In the genomic region with DNA sequence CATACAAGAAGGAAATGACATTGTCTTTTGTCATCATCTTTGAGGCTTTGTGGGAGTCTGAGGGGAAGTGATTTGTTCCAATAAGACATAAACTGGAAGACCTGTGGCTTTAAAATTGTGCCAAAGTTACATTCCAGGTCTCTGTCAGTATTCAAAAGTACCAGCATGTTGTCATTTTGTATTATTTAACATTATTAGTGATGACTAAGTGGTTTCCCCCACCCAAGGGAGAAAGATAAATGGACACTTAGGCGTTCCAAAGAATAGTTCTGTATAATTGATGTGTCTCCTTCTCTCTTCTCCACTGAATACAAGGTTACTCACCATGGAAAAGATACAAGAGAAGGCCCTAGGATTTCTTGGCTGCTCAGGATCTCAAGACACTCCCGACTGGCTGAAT, we compare ENCODE assay signal across 1 cellular context.
TF ChIP-seq lines count a peak whose summit lies in the region.

No MANE protein-coding gene starts in this region.

TF ChIP-seq in WTC11, 78 proteins besides CTCF, POLR2A, EP300 and RAD21:
- TF ChIP-seq, protein P1, sequence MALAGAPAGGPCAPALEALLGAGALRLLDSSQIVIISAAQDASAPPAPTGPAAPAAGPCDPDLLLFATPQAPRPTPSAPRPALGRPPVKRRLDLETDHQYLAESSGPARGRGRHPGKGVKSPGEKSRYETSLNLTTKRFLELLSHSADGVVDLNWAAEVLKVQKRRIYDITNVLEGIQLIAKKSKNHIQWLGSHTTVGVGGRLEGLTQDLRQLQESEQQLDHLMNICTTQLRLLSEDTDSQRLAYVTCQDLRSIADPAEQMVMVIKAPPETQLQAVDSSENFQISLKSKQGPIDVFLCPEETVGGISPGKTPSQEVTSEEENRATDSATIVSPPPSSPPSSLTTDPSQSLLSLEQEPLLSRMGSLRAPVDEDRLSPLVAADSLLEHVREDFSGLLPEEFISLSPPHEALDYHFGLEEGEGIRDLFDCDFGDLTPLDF (CRISPR knock-in tag; IDR thresholded peaks at IDR 0.05) = no peak
- TF ChIP-seq SOX15 (CRISPR knock-in tag; IDR thresholded peaks at IDR 0.05) = no peak
- no peak for TF ChIP-seq ZBTB21 (CRISPR knock-in tag; IDR thresholded peaks at IDR 0.05; ENCODE audit: borderline replicate concordance)
- TF ChIP-seq, protein P2, sequence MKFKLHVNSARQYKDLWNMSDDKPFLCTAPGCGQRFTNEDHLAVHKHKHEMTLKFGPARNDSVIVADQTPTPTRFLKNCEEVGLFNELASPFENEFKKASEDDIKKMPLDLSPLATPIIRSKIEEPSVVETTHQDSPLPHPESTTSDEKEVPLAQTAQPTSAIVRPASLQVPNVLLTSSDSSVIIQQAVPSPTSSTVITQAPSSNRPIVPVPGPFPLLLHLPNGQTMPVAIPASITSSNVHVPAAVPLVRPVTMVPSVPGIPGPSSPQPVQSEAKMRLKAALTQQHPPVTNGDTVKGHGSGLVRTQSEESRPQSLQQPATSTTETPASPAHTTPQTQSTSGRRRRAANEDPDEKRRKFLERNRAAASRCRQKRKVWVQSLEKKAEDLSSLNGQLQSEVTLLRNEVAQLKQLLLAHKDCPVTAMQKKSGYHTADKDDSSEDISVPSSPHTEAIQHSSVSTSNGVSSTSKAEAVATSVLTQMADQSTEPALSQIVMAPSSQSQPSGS (CRISPR knock-in tag; IDR thresholded peaks at IDR 0.05; ENCODE audit: borderline replicate concordance, low read depth) = no peak
- TF ChIP-seq MYBL2 (CRISPR knock-in tag; IDR thresholded peaks at IDR 0.05) = no peak
- no peak for TF ChIP-seq TEAD4 (CRISPR knock-in tag; IDR thresholded peaks at IDR 0.05)
- TF ChIP-seq, protein P3, sequence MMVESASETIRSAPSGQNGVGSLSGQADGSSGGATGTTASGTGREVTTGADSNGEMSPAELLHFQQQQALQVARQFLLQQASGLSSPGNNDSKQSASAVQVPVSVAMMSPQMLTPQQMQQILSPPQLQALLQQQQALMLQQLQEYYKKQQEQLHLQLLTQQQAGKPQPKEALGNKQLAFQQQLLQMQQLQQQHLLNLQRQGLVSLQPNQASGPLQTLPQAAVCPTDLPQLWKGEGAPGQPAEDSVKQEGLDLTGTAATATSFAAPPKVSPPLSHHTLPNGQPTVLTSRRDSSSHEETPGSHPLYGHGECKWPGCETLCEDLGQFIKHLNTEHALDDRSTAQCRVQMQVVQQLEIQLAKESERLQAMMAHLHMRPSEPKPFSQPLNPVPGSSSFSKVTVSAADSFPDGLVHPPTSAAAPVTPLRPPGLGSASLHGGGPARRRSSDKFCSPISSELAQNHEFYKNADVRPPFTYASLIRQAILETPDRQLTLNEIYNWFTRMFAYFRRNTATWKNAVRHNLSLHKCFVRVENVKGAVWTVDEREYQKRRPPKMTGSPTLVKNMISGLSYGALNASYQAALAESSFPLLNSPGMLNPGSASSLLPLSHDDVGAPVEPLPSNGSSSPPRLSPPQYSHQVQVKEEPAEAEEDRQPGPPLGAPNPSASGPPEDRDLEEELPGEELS (CRISPR knock-in tag; IDR thresholded peaks at IDR 0.05) = no peak
- no peak for TF ChIP-seq KAT7 (CRISPR knock-in tag; IDR thresholded peaks at IDR 0.05; ENCODE audit: borderline replicate concordance)
- TF ChIP-seq JAZF1 (CRISPR knock-in tag; IDR thresholded peaks at IDR 0.05) = no peak
- no peak for TF ChIP-seq JUN (CRISPR knock-in tag; IDR thresholded peaks at IDR 0.05)
- no peak for TF ChIP-seq CBFB (CRISPR knock-in tag; IDR thresholded peaks at IDR 0.05; ENCODE audit: low read depth)
- TF ChIP-seq, protein P4, sequence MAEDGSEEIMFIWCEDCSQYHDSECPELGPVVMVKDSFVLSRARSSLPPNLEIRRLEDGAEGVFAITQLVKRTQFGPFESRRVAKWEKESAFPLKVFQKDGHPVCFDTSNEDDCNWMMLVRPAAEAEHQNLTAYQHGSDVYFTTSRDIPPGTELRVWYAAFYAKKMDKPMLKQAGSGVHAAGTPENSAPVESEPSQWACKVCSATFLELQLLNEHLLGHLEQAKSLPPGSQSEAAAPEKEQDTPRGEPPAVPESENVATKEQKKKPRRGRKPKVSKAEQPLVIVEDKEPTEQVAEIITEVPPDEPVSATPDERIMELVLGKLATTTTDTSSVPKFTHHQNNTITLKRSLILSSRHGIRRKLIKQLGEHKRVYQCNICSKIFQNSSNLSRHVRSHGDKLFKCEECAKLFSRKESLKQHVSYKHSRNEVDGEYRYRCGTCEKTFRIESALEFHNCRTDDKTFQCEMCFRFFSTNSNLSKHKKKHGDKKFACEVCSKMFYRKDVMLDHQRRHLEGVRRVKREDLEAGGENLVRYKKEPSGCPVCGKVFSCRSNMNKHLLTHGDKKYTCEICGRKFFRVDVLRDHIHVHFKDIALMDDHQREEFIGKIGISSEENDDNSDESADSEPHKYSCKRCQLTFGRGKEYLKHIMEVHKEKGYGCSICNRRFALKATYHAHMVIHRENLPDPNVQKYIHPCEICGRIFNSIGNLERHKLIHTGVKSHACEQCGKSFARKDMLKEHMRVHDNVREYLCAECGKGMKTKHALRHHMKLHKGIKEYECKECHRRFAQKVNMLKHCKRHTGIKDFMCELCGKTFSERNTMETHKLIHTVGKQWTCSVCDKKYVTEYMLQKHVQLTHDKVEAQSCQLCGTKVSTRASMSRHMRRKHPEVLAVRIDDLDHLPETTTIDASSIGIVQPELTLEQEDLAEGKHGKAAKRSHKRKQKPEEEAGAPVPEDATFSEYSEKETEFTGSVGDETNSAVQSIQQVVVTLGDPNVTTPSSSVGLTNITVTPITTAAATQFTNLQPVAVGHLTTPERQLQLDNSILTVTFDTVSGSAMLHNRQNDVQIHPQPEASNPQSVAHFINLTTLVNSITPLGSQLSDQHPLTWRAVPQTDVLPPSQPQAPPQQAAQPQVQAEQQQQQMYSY (CRISPR knock-in tag; IDR thresholded peaks at IDR 0.05) = no peak
- TF ChIP-seq, protein P5, sequence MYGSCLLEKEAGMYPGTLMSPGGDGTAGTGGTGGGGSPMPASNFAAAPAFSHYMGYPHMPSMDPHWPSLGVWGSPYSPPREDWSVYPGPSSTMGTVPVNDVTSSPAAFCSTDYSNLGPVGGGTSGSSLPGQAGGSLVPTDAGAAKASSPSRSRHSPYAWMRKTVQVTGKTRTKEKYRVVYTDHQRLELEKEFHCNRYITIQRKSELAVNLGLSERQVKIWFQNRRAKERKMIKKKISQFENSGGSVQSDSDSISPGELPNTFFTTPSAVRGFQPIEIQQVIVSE (CRISPR knock-in tag; IDR thresholded peaks at IDR 0.05; ENCODE audit: borderline replicate concordance) = no peak
- no peak for TF ChIP-seq ZNF121 (CRISPR knock-in tag; IDR thresholded peaks at IDR 0.05)
- TF ChIP-seq ELF4 (CRISPR knock-in tag; IDR thresholded peaks at IDR 0.05; ENCODE audit: low read depth) = no peak
